In the genomic region with DNA sequence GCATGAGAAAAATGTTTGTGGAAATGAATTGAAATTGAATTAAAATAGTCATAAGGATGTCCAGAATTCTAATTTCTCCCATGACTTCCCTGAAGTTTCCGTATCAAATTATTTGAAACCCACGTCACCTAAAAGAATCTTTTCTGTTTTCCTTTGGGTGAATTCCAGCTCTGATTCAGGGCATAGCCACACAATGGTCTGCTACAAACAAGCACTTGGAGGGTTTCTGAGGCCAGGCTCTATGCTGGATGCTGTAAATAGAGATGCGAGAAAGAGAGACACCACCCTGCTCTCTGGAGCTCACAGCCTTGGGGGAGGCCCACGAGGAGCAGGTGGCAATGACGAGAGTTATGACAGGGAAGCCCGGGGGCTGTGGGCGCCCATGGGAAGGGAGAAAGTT, we compare ENCODE assay signal across 28 cellular contexts. TPM values are rescaled to one million over a fixed set of nuclear protein-coding genes. Genes with fewer than 3 reads are reported as not detected.
"Had no signal": no experiment of that assay in that cellular context is flagged by ENCODE, and none has a peak within 500 bp of the region (broad histone marks: within the 10 kb centered on the region; RNA-seq: fewer than 3 reads in every experiment).

No MANE protein-coding gene starts in this region.

- H3K4me1 ChIP-seq: breast epithelium, parathyroid adenoma, spleen, tibial artery had no signal

- H2AFZ ChIP-seq: parathyroid adenoma had no signal

- H3K27me3 ChIP-seq: breast epithelium, neutrophil, tibial artery had no signal

- H3K4me1 Mint-ChIP-seq: activated B cell treated with CpG ODN at 0.5 μM for 24 hours; naive thymus-derived CD8-positive, alpha-beta T cell; stimulated activated naive B cell treated with anti-CD40 and anti-IgM and Interleukin-4, amounts not matched to agents 10 μg/mL and 1 μg/mL and 100 μg/mL, for 72 hours had no signal

- ATAC-seq: activated naive CD4-positive, alpha-beta T cell treated with anti-CD3 and anti-CD28 coated beads, Interleukin-2, amount 50 U/mL, for 72 hours; gastroesophageal sphincter; mucosa of descending colon; naive thymus-derived CD8-positive, alpha-beta T cell; sciatic nerve; stimulated activated naive B cell treated with anti-CD40 and anti-IgM and Interleukin-4, amounts not matched to agents 10 μg/mL and 1 μg/mL and 100 μg/mL, for 72 hours; T-cell had no signal

- H3K9me3 Mint-ChIP-seq: activated B cell treated with CpG ODN at 0.5 μM for 24 hours; activated CD4-positive, alpha-beta memory T cell treated with anti-CD3 and anti-CD28 coated beads for 36 hours; activated naive CD4-positive, alpha-beta T cell treated with anti-CD3 and anti-CD28 coated beads, Interleukin-2, amount 50 U/mL, for 72 hours; activated T-helper 1 cell treated with anti-CD3 and anti-CD28 coated beads, Interleukin-12 subunit alpha, Interleukin-12 subunit beta, Interleukin-2, Interleukin-4 antibody, amounts not matched to agents 30 ng/mL and 10 ng/mL and 1 ng/mL, durations not matched to agents 14 hours and 24 hours and 36 hours; memory B cell; stimulated activated naive B cell treated with anti-CD40 and anti-IgM and Interleukin-4, amounts not matched to agents 10 μg/mL and 1 μg/mL and 100 μg/mL, for 72 hours; T-cell had no signal

- DNase-seq: activated B cell treated with CpG ODN at 0.5 μM for 24 hours; activated CD4-positive, alpha-beta memory T cell treated with anti-CD3 and anti-CD28 coated beads for 36 hours; activated CD4-positive, alpha-beta T cell treated with anti-CD3 and anti-CD28 coated beads for 4 hours; activated gamma-delta T cell treated with Interleukin-2 at 50 U/mL for 16 hours; activated T-cell treated with anti-CD3 and anti-CD28 coated beads for 4 hours; amniotic stem cell; cerebellar nuclear complex; cortex of kidney; erythroblast; heart left ventricle; left ventricle myocardium superior; mucosa of descending colon; naive thymus-derived CD8-positive, alpha-beta T cell; spleen; stimulated activated naive B cell treated with anti-CD40 and anti-IgM and Interleukin-4, amounts not matched to agents 10 μg/mL and 1 μg/mL and 100 μg/mL, for 72 hours; substantia nigra; T-cell; tibial artery had no signal

- H3K36me3 Mint-ChIP-seq: activated CD4-positive, alpha-beta memory T cell treated with anti-CD3 and anti-CD28 coated beads for 36 hours; activated naive CD4-positive, alpha-beta T cell treated with anti-CD3 and anti-CD28 coated beads, Interleukin-2, amount 50 U/mL, for 72 hours; memory B cell; naive thymus-derived CD8-positive, alpha-beta T cell; stimulated activated naive B cell treated with anti-CD40 and anti-IgM and Interleukin-4, amounts not matched to agents 10 μg/mL and 1 μg/mL and 100 μg/mL, for 72 hours; T-cell had no signal

- H3K4me3 Mint-ChIP-seq: activated B cell treated with CpG ODN at 0.5 μM for 24 hours; activated CD4-positive, alpha-beta memory T cell treated with anti-CD3 and anti-CD28 coated beads for 36 hours; activated T-helper 1 cell treated with anti-CD3 and anti-CD28 coated beads, Interleukin-12 subunit alpha, Interleukin-12 subunit beta, Interleukin-2, Interleukin-4 antibody, amounts not matched to agents 30 ng/mL and 10 ng/mL and 1 ng/mL, durations not matched to agents 14 hours and 24 hours and 36 hours; memory B cell; naive thymus-derived CD8-positive, alpha-beta T cell; stimulated activated naive B cell treated with anti-CD40 and anti-IgM and Interleukin-4, amounts not matched to agents 10 μg/mL and 1 μg/mL and 100 μg/mL, for 72 hours; T-cell had no signal

- H3K27ac Mint-ChIP-seq: activated B cell treated with CpG ODN at 0.5 μM for 24 hours; activated CD4-positive, alpha-beta memory T cell treated with anti-CD3 and anti-CD28 coated beads for 36 hours; activated naive CD4-positive, alpha-beta T cell treated with anti-CD3 and anti-CD28 coated beads, Interleukin-2, amount 50 U/mL, for 72 hours; activated T-helper 1 cell treated with anti-CD3 and anti-CD28 coated beads, Interleukin-12 subunit alpha, Interleukin-12 subunit beta, Interleukin-2, Interleukin-4 antibody, amounts not matched to agents 30 ng/mL and 10 ng/mL and 1 ng/mL, durations not matched to agents 14 hours and 24 hours and 36 hours; memory B cell; naive thymus-derived CD8-positive, alpha-beta T cell; stimulated activated naive B cell treated with anti-CD40 and anti-IgM and Interleukin-4, amounts not matched to agents 10 μg/mL and 1 μg/mL and 100 μg/mL, for 72 hours; T-cell had no signal

- H3K9me3 ChIP-seq: breast epithelium, heart left ventricle, mucosa of descending colon, neutrophil, tibial artery had no signal

- H3K36me3 ChIP-seq: breast epithelium, gastroesophageal sphincter, heart left ventricle, neutrophil, spleen, tibial artery had no signal

- H3K79me2 ChIP-seq: parathyroid adenoma had no signal

- H3K27me3 Mint-ChIP-seq: activated B cell treated with CpG ODN at 0.5 μM for 24 hours had no signal

- H3K9ac ChIP-seq: parathyroid adenoma had no signal

- H3K4me3 ChIP-seq: breast epithelium, gastroesophageal sphincter, heart left ventricle, mucosa of descending colon, spleen, tibial artery had no signal

- H3K27ac ChIP-seq: gastroesophageal sphincter, neutrophil, parathyroid adenoma, spleen, tibial artery had no signal

RNA-seq across cellular contexts. Expression of a gene that starts 33.6 kb away (rescaled TPM):
- total RNA-seq: activated B cell treated with CpG ODN at 0.5 μM for 24 hours; activated CD4-positive, alpha-beta memory T cell treated with anti-CD3 and anti-CD28 coated beads for 36 hours; activated naive CD4-positive, alpha-beta T cell treated with anti-CD3 and anti-CD28 coated beads, Interleukin-2, amount 50 U/mL, for 72 hours; activated T-helper 1 cell treated with anti-CD3 and anti-CD28 coated beads, Interleukin-12 subunit alpha, Interleukin-12 subunit beta, Interleukin-2, Interleukin-4 antibody, amounts not matched to agents 30 ng/mL and 10 ng/mL and 1 ng/mL, durations not matched to agents 14 hours and 24 hours and 36 hours; breast epithelium; gastroesophageal sphincter; heart left ventricle; kidney epithelial cell; left ventricle myocardium superior; mucosa of descending colon; naive thymus-derived CD8-positive, alpha-beta T cell; spleen; T-cell; urinary bladder had no signal
- polyA plus RNA-seq: heart left ventricle; naive thymus-derived CD8-positive, alpha-beta T cell; spleen; urinary bladder had no signal

RNA-seq across cellular contexts. Expression of a gene that starts 54.8 kb away (rescaled TPM):
- total RNA-seq: activated B cell treated with CpG ODN at 0.5 μM for 24 hours; activated CD4-positive, alpha-beta memory T cell treated with anti-CD3 and anti-CD28 coated beads for 36 hours; activated naive CD4-positive, alpha-beta T cell treated with anti-CD3 and anti-CD28 coated beads, Interleukin-2, amount 50 U/mL, for 72 hours; activated T-helper 1 cell treated with anti-CD3 and anti-CD28 coated beads, Interleukin-12 subunit alpha, Interleukin-12 subunit beta, Interleukin-2, Interleukin-4 antibody, amounts not matched to agents 30 ng/mL and 10 ng/mL and 1 ng/mL, durations not matched to agents 14 hours and 24 hours and 36 hours; kidney epithelial cell; naive thymus-derived CD8-positive, alpha-beta T cell; T-cell had no signal
- polyA plus RNA-seq: naive thymus-derived CD8-positive, alpha-beta T cell had no signal
